9 cellular contexts compared by ENCODE assay signal in genomic region chr2:22301251-22301650, GRCh38.
"Had no signal": no experiment of that assay in that cellular context is flagged by ENCODE, and none has a peak within 500 bp of the region (broad histone marks: within the 10 kb centered on the region; RNA-seq: fewer than 3 reads in every experiment).

No MANE protein-coding gene starts in this region.

- H3K4me3 ChIP-seq: GM23248, GM23338, HAP-1 had no signal

- H3K27ac ChIP-seq: GM23248 had no signal

- ATAC-seq: GM23338, HCT116 had no signal

- H3K4me2 ChIP-seq: GM23338 had no signal

- H3K9me3 ChIP-seq: HAP-1 had no signal

- H3K4me1 Mint-ChIP-seq: GM23338, H9 had no signal

- H3K9ac ChIP-seq: GM23248 had no signal

- DNase-seq: GM23248, GOT3, H7, H9, HCEC 1CT, HFFc6 had no signal

- H3K36me3 ChIP-seq: HAP-1 had no signal

- H3K27ac Mint-ChIP-seq: GM23338, H9, HFFc6 had no signal

- H2AFZ ChIP-seq: GM23248, GM23338 had no signal

- H3K4me3 Mint-ChIP-seq: GM23338, H9, HFFc6 had no signal
